In the genomic region with DNA sequence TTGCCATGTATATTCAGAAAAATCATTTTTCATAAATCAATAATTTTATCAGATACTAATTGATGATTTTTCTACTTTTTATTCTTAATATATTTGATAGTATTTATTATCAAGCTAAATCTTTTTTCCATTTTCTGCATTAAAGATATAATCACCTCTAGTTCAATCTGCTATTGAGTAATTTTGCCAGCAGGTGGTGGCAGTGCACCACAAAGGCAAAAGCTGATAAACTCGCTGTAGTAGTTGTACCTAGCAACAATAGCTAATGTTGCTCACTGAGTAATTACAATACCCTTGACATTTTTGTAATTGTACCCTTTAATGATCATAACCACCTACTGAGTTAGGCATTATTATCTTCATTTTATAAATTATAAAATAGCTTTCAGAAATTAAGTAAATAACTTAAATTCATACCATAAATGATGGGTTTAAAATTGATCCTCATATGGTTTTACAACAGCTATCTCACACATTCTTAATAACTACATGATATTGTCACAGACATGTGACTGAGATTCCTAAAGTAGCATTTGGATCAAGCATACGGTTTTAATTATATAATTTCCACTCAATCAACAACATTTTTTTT, we compare ENCODE assay signal across 9 cellular contexts. TPM values are rescaled to one million over a fixed set of nuclear protein-coding genes. Genes with fewer than 3 reads are reported as not detected.
DNase-seq lines count a peak whose midpoint lies in the region; ATAC-seq and TF ChIP-seq lines count a peak whose summit lies in the region.
"Had no signal": no experiment of that assay in that cellular context is flagged by ENCODE, and none has a peak within 500 bp of the region (broad histone marks: within the 10 kb centered on the region; RNA-seq: fewer than 3 reads in every experiment).

No MANE protein-coding gene starts in this region.

- no peak overlapping the region for H3K27ac ChIP-seq in mammary epithelial cell (ENCODE audit: insufficient read depth, low read depth, low read length)
- H3K27ac ChIP-seq: epithelial cell of prostate had no signal

- no peaks in the 10 kb centered on the region for H3K79me2 ChIP-seq in mammary epithelial cell (ENCODE audit: insufficient read depth, low read length)

- ATAC-seq in stimulated activated naive CD8-positive, alpha-beta T cell treated with anti-CD3 and anti-CD28 coated beads, Interleukin-15, Interleukin-2, amounts not matched to agents 100 U/mL and 50 U/mL, for 24 hours, result no peak

- WGBS in mammary epithelial cell (ENCODE audit: low coverage, missing lambda C conversion rate), result 16% methylated on average over 2 of the region's 2 CpGs

- CTCF ChIA-PET in mammary epithelial cell (lab: Charles Lee; ENCODE audit: low non-redundant PET), result interaction anchor here (0.6 to 1.1 kb wide), 5 partner anchors 44 to 1812 kb away, joined by 3 to 4 read pairs (median 3); no protein-coding TSS in a partner anchor

- peak; percentile 14 to 51 for DNase-seq in NCI-H524 (lab: John Stamatoyannopoulos, UW)
- DNase-seq in NCI-H524 treated with DMSO at 0.1 percent for 48 hours (lab: John Stamatoyannopoulos, UW), result no peak
- peak; percentile 60 for DNase-seq in HCEC 1CT
- peak; percentile 67 for DNase-seq in RPMI8226
- peak; percentile 28 for DNase-seq in mammary epithelial cell
- DNase-seq in left kidney (ENCODE audit: low read depth, low spot score), result peak; percentile 76
- DNase-seq in stimulated activated naive CD8-positive, alpha-beta T cell treated with anti-CD3 and anti-CD28 coated beads, Interleukin-15, Interleukin-2, amounts not matched to agents 100 U/mL and 50 U/mL, for 24 hours, result peak; percentile 52

- H3K9ac ChIP-seq in mammary epithelial cell (ENCODE audit: insufficient read depth, low read length), result no peak overlapping the region

- no peaks in the 10 kb centered on the region for H3K4me1 ChIP-seq in mammary epithelial cell (ENCODE audit: insufficient read depth, low read length)

- in situ Hi-C loops in mammary epithelial cell (cut with MboI; ENCODE audit: low sequenced_read_pairs in 2 of 2), result loop anchor here (5.0 to 25.0 kb wide), 5 partner anchors 77 to 1012 kb away; no protein-coding TSS in a partner anchor

- no peaks in the 10 kb centered on the region for H3K36me3 ChIP-seq in mammary epithelial cell (ENCODE audit: insufficient read depth, low read length)

- no peaks in the 10 kb centered on the region for H4K20me1 ChIP-seq in mammary epithelial cell (ENCODE audit: insufficient read depth, low read length)

- no peak overlapping the region for H2AFZ ChIP-seq in mammary epithelial cell (ENCODE audit: low read depth, low read length)

- H3K4me2 ChIP-seq in mammary epithelial cell (ENCODE audit: insufficient read depth, low read depth, low read length), result no peak overlapping the region

- no peaks in the 10 kb centered on the region for H3K9me3 ChIP-seq in mammary epithelial cell (replicated peaks; ENCODE audit: insufficient read depth, low read length)

- BruUV-seq in mammary epithelial cell (replicated peaks; lab: Mats Ljungman, UMichigan), result no TSS peak

- intact Hi-C loops in mammary epithelial cell (cut with micrococcal nuclease), result loop anchor here (1.0 to 10.0 kb wide), 5 partner anchors 80 to 1007 kb away; no protein-coding TSS in a partner anchor

- H3K27me3 ChIP-seq in mammary epithelial cell (ENCODE audit: insufficient read depth, low read length), result no peaks in the 10 kb centered on the region

- dilution Hi-C loops in mammary epithelial cell (cut with HindIII; ENCODE audit: low sequenced_read_pairs), result no loop called here

- H3K4me3 ChIP-seq in mammary epithelial cell (replicated peaks in 1 of 3; ENCODE audit: insufficient read depth in 1 of 3, low read depth in 2 of 3, low read length in 3 of 3), result no peak overlapping the region

- TF ChIP-seq CTCF in LNCAP (IDR thresholded peaks at IDR 0.05) (peak; percentile 74), mammary epithelial cell (conservative IDR thresholded peaks at IDR 0.05 in 1 of 2, IDR thresholded peaks at IDR 0.05 in 1 of 2; ENCODE audit: extremely low read depth in 1 of 2, insufficient read depth in 1 of 2, low read depth in 1 of 2, low read length in 2 of 2) (peak; percentile 74 to 82)

RNA-seq across cellular contexts. Expression of gene CALCRL, which starts 52.0 kb away (rescaled TPM):
- 1 to 10 TPM in 1 of 2 donors, under 1 TPM in 1; 0.54 to 3.0 TPM for total RNA-seq in mammary epithelial cell
- polyA plus RNA-seq in mammary epithelial cell, result 0.67 TPM
- polyA minus RNA-seq in mammary epithelial cell, result not detected

RNA-seq across cellular contexts. Expression of gene TFPI, which starts 54.2 kb away (rescaled TPM):
- total RNA-seq in mammary epithelial cell, result under 1 TPM in 1 of 2 donors, not detected in 1; 0.33 TPM
- 0.50 TPM for polyA plus RNA-seq in mammary epithelial cell
- not detected for polyA minus RNA-seq in mammary epithelial cell
